Comparison of ENCODE assay signal across 2 cellular contexts in genomic region chr2:62722679-62723078, GRCh38.
TF ChIP-seq lines count a peak whose summit lies in the region.

No MANE protein-coding gene starts in this region.

TF ChIP-seq in HepG2, 621 proteins besides CTCF, POLR2A, EP300 and RAD21:
- TF ChIP-seq ZSCAN5A (CRISPR knock-in tag; IDR thresholded peaks at IDR 0.05; ENCODE audit: borderline replicate concordance) (no peak), PAF1 (CRISPR knock-in tag; IDR thresholded peaks at IDR 0.05) (0 out of 2 replicates have a peak, but pooled peaks have one; percentile 77), FIP1L1 (IDR thresholded peaks at IDR 0.05; ENCODE audit: borderline replicate concordance, insufficient read depth, low read depth, low read length) (no peak), MZF1 (CRISPR knock-in tag; IDR thresholded peaks at IDR 0.05; ENCODE audit: borderline replicate concordance) (no peak), TBP (CRISPR knock-in tag; IDR thresholded peaks at IDR 0.05) (no peak), ZNF44 (CRISPR knock-in tag; IDR thresholded peaks at IDR 0.05) (no peak), NCOA1 (CRISPR knock-in tag; IDR thresholded peaks at IDR 0.05) (0 out of 2 replicates have a peak, but pooled peaks have one; percentile 55)

TF ChIP-seq in K562, 482 proteins besides CTCF, POLR2A, EP300 and RAD21:
- no peak for TF ChIP-seq IFI16 (CRISPR knock-in tag; IDR thresholded peaks at IDR 0.05)
- no peak for TF ChIP-seq NKRF (IDR thresholded peaks at IDR 0.05; ENCODE audit: borderline replicate concordance)
- peak; percentile 24; the same call in 1 of the 2 replicates for TF ChIP-seq TFE3 (CRISPR knock-in tag; IDR thresholded peaks at IDR 0.05)
